ENCODE assay signal across 9 cellular contexts in the genomic region with DNA sequence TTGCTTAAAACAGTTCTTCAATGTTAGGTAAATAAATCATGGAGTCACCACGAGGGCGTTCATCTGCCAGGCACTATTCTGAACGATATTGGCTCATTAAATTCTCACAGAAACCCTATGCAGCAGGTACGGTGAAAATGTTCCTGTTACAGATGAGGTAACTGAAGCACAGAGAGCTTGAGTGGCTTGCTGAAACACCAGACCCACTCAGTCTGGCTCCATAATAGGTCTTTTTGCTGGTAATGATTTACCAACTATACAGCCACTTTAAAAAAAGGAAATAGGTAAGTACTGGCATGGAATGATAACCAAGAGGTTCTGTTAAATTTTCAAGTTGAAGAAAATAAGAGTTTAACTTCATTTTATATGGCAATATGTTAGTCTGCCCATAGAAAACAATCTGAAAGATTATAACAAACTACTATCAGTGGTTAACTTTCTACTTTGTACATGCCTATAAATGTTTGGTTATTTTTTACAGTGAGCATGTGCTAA. TPM values are rescaled to one million over a fixed set of nuclear protein-coding genes. Genes with fewer than 3 reads are reported as not detected.
DNase-seq lines count a peak whose midpoint lies in the region; ATAC-seq and TF ChIP-seq lines count a peak whose summit lies in the region.
"Had no signal": no experiment of that assay in that cellular context is flagged by ENCODE, and none has a peak within 500 bp of the region (broad histone marks: within the 10 kb centered on the region; RNA-seq: fewer than 3 reads in every experiment).

No MANE protein-coding gene starts in this region.

- H2AFZ ChIP-seq in neuron (ENCODE audit: low read depth, low read length) = no peak overlapping the region

- no peak for TF ChIP-seq CTCF in CD4-positive, alpha-beta T cell (IDR thresholded peaks at IDR 0.05)
- no peak for TF ChIP-seq CTCF in HFF-Myc (IDR thresholded peaks at IDR 0.05; ENCODE audit: low read depth, low read length, missing control alignments)

- H3K27ac Mint-ChIP-seq in CD4-positive, alpha-beta T cell = no peak overlapping the region
- H3K27ac Mint-ChIP-seq: dendritic cell treated with granulocyte-macrophage colony-stimulating factor and Interleukin-4, amounts not matched to agents 40 ng/mL and 50 ng/mL, for 4 days had no signal

- ATAC-seq in CD4-positive, alpha-beta T cell (ENCODE audit: poor library complexity) = peak; percentile 4
- ATAC-seq in GM21367 (IDR thresholded peaks at IDR 0.05; ENCODE audit: unreplicated experiment) = no peak
- ATAC-seq in GM19395 (IDR thresholded peaks at IDR 0.05; ENCODE audit: unreplicated experiment) = no peak
- ATAC-seq in GM21825 (IDR thresholded peaks at IDR 0.05; ENCODE audit: unreplicated experiment) = no peak

- H3K36me3 ChIP-seq in neuron (ENCODE audit: insufficient read depth, low read length) = no peaks in the 10 kb centered on the region

- H3K27me3 Mint-ChIP-seq in CD4-positive, alpha-beta T cell = no peaks in the 10 kb centered on the region
- H3K27me3 Mint-ChIP-seq: dendritic cell treated with granulocyte-macrophage colony-stimulating factor and Interleukin-4, amounts not matched to agents 40 ng/mL and 50 ng/mL, for 4 days had no signal

- POLR2A ChIA-PET in CD4-positive, alpha-beta T cell (lab: Charles Lee) = interaction anchor here (0.6 to 1.4 kb wide), 8 partner anchors 15 to 894 kb away, joined by 3 to 7 read pairs (median 3); a partner anchor contains a TSS

- H3K4me3 ChIP-seq in HFF-Myc (replicated peaks; ENCODE audit: low read depth, low read length) (peak overlapping the region; percentile 70), neuron (ENCODE audit: low read length) (peak overlapping the region; percentile 84)

- H3K9me3 Mint-ChIP-seq in CD4-positive, alpha-beta T cell = no peaks in the 10 kb centered on the region
- H3K9me3 Mint-ChIP-seq: dendritic cell treated with granulocyte-macrophage colony-stimulating factor and Interleukin-4, amounts not matched to agents 40 ng/mL and 50 ng/mL, for 4 days had no signal

- H3K27me3 ChIP-seq in CD4-positive, alpha-beta T cell (ENCODE audit: control insufficient read depth, insufficient read depth, low read length) = no peaks in the 10 kb centered on the region
- no peaks in the 10 kb centered on the region for H3K27me3 ChIP-seq in neuron (ENCODE audit: insufficient read depth, low read length)

- H3K9me3 ChIP-seq in CD4-positive, alpha-beta T cell (ENCODE audit: control insufficient read depth, low read length) = no peaks in the 10 kb centered on the region
- no peaks in the 10 kb centered on the region for H3K9me3 ChIP-seq in neuron (ENCODE audit: low read length)

- CTCF ChIA-PET in CD4-positive, alpha-beta T cell (lab: Charles Lee) = no interaction called here

- H3K27ac ChIP-seq in CD4-positive, alpha-beta T cell (ENCODE audit: low read depth, low read length) = peak overlapping the region; percentile 98

- H3K4me1 Mint-ChIP-seq in CD4-positive, alpha-beta T cell (ENCODE audit: low read depth) = peaks cover 38% of the 10 kb centered on the region

- no peak for DNase-seq in CD4-positive, alpha-beta T cell
- DNase-seq in HFF-Myc (ENCODE audit: extremely low read depth, low read depth) = no peak
- peak; percentile 23 for DNase-seq in cerebellar cortex (ENCODE audit: low spot score)
- no peak for DNase-seq in iPS-NIHi7 (ENCODE audit: extremely low spot score)

- H3K4me3 Mint-ChIP-seq in CD4-positive, alpha-beta T cell = no peak overlapping the region

- H3K36me3 Mint-ChIP-seq in CD4-positive, alpha-beta T cell (ENCODE audit: low read depth) = peaks cover 11% of the 10 kb centered on the region

- intact Hi-C loops in CD4-positive, alpha-beta T cell (cut with DNase I, micrococcal nuclease) = loop anchor here (5.0 to 10.0 kb wide), 7 partner anchors 66 to 1547 kb away; a partner anchor contains a TSS

- peaks cover 20% of the 10 kb centered on the region for H3K4me1 ChIP-seq in neuron (ENCODE audit: insufficient read depth, low read length)

RNA-seq across cellular contexts. Expression of a gene that starts 1.3 kb away (rescaled TPM):
- total RNA-seq in CD4-positive, alpha-beta T cell = 10 to 100 TPM; 92.4 to 92.7 TPM
